Comparison of ENCODE assay signal across 30 cellular contexts in genomic region chr11:77209663-77210062, GRCh38.
"Had no signal": no experiment of that assay in that cellular context is flagged by ENCODE, and none has a peak within 500 bp of the region (broad histone marks: within the 10 kb centered on the region; RNA-seq: fewer than 3 reads in every experiment).

No MANE protein-coding gene starts in this region.

- H2AFZ ChIP-seq: parathyroid adenoma had no signal

- H3K79me2 ChIP-seq: parathyroid adenoma had no signal

- H3K9ac ChIP-seq: parathyroid adenoma had no signal

- H3K4me1 Mint-ChIP-seq: naive B cell; naive thymus-derived CD8-positive, alpha-beta T cell; nephron progenitor cell; neural crest cell had no signal

- H3K4me3 Mint-ChIP-seq: naive thymus-derived CD8-positive, alpha-beta T cell; natural killer cell treated with Interleukin-12 subunit alpha and Interleukin-12 subunit beta and Interleukin-15 and Interleukin-18, amount 100 ng/mL, for 72 hours; nephron progenitor cell; neural crest cell; stimulated activated effector memory CD8-positive, alpha-beta T cell treated with anti-CD3 and anti-CD28 coated beads, Interleukin-12 subunit alpha, Interleukin-12 subunit beta, amount 100 ng/mL, for 72 hours; stimulated activated naive B cell treated with anti-CD40 and anti-IgM and Interleukin-4, amounts not matched to agents 10 μg/mL and 1 μg/mL and 100 μg/mL, for 72 hours; stimulated activated naive CD8-positive, alpha-beta T cell treated with anti-CD3 and anti-CD28 coated beads, Interleukin-15, Interleukin-2, amounts not matched to agents 100 ng/mL and 50 ng/mL, for 24 hours had no signal

- H3K4me1 ChIP-seq: parathyroid adenoma, prostate gland, right lobe of liver, sigmoid colon, stomach, thyroid gland, upper lobe of left lung, vagina had no signal

- H3K27ac ChIP-seq: ovary, parathyroid adenoma, prostate gland, right lobe of liver, sigmoid colon, stomach, thoracic aorta, thyroid gland, tibial nerve, upper lobe of left lung, vagina had no signal

- H3K27me3 ChIP-seq: ovary, right lobe of liver, sigmoid colon, stomach, thyroid gland, tibial nerve, upper lobe of left lung, vagina had no signal

- H3K36me3 ChIP-seq: ovary, prostate gland, sigmoid colon, thoracic aorta, thyroid gland, upper lobe of left lung, vagina had no signal

- H3K4me3 ChIP-seq: ovary, prostate gland, right lobe of liver, sigmoid colon, stomach, thoracic aorta, thyroid gland, tibial nerve, upper lobe of left lung, vagina had no signal

- H3K27me3 Mint-ChIP-seq: naive thymus-derived CD8-positive, alpha-beta T cell; natural killer cell treated with Interleukin-12 subunit alpha and Interleukin-12 subunit beta and Interleukin-15 and Interleukin-18, amount 100 ng/mL, for 72 hours; stimulated activated naive CD8-positive, alpha-beta T cell treated with anti-CD3 and anti-CD28 coated beads, Interleukin-15, Interleukin-2, amounts not matched to agents 100 ng/mL and 50 ng/mL, for 24 hours had no signal

- H3K36me3 Mint-ChIP-seq: naive B cell; naive thymus-derived CD8-positive, alpha-beta T cell; natural killer cell treated with Interleukin-12 subunit alpha and Interleukin-12 subunit beta and Interleukin-15 and Interleukin-18, amount 100 ng/mL, for 72 hours; stimulated activated effector memory CD8-positive, alpha-beta T cell treated with anti-CD3 and anti-CD28 coated beads, Interleukin-12 subunit alpha, Interleukin-12 subunit beta, amount 100 ng/mL, for 72 hours; stimulated activated naive B cell treated with anti-CD40 and anti-IgM and Interleukin-4, amounts not matched to agents 10 μg/mL and 1 μg/mL and 100 μg/mL, for 72 hours had no signal

- DNase-seq: naive B cell; naive thymus-derived CD8-positive, alpha-beta T cell; nephron progenitor cell; occipital lobe; ovary; posterior cingulate gyrus; retina; right cardiac atrium; right lobe of liver; sigmoid colon; small intestine; stimulated activated CD4-positive, alpha-beta T cell treated with anti-CD3 and anti-CD28 coated beads, Interleukin-15, amount 100 ng/mL, for 24 hours; stimulated activated CD4-positive, alpha-beta T cell treated with anti-CD3 and anti-CD28 coated beads, Interleukin-2, amount 100 ng/mL, for 24 hours; stimulated activated CD4-positive, alpha-beta T cell treated with anti-CD3 and anti-CD28 coated beads, Interleukin-2, amount 100 ng/mL, for 48 hours; stimulated activated CD4-positive, alpha-beta T cell treated with anti-CD3 and anti-CD28 coated beads, Interleukin-4, amount 100 ng/mL, for 24 hours; stimulated activated naive B cell treated with anti-CD40 and anti-IgM and Interleukin-4, amounts not matched to agents 10 μg/mL and 1 μg/mL and 100 μg/mL, for 72 hours; stimulated activated naive CD4-positive, alpha-beta T cell treated with Interleukin-2 at 50 U/mL for 16 hours; stomach; thyroid gland; trophoblast cell; upper lobe of left lung had no signal

- H3K9me3 ChIP-seq: ovary, prostate gland, right lobe of liver, sigmoid colon, stomach, thoracic aorta, thyroid gland, tibial nerve, upper lobe of left lung, vagina had no signal

- H3K27ac Mint-ChIP-seq: naive thymus-derived CD8-positive, alpha-beta T cell; natural killer cell treated with Interleukin-12 subunit alpha and Interleukin-12 subunit beta and Interleukin-15 and Interleukin-18, amount 100 ng/mL, for 72 hours; nephron progenitor cell; stimulated activated effector memory CD8-positive, alpha-beta T cell treated with anti-CD3 and anti-CD28 coated beads, Interleukin-12 subunit alpha, Interleukin-12 subunit beta, amount 100 ng/mL, for 72 hours; stimulated activated naive B cell treated with anti-CD40 and anti-IgM and Interleukin-4, amounts not matched to agents 10 μg/mL and 1 μg/mL and 100 μg/mL, for 72 hours; stimulated activated naive CD8-positive, alpha-beta T cell treated with anti-CD3 and anti-CD28 coated beads, Interleukin-15, Interleukin-2, amounts not matched to agents 100 ng/mL and 50 ng/mL, for 24 hours had no signal

- H3K9me3 Mint-ChIP-seq: naive B cell; naive thymus-derived CD8-positive, alpha-beta T cell; natural killer cell treated with Interleukin-12 subunit alpha and Interleukin-12 subunit beta and Interleukin-15 and Interleukin-18, amount 100 ng/mL, for 72 hours; nephron progenitor cell; stimulated activated effector memory CD8-positive, alpha-beta T cell treated with anti-CD3 and anti-CD28 coated beads, Interleukin-12 subunit alpha, Interleukin-12 subunit beta, amount 100 ng/mL, for 72 hours; stimulated activated naive B cell treated with anti-CD40 and anti-IgM and Interleukin-4, amounts not matched to agents 10 μg/mL and 1 μg/mL and 100 μg/mL, for 72 hours; stimulated activated naive CD8-positive, alpha-beta T cell treated with anti-CD3 and anti-CD28 coated beads, Interleukin-15, Interleukin-2, amounts not matched to agents 100 ng/mL and 50 ng/mL, for 24 hours had no signal

- ATAC-seq: naive thymus-derived CD8-positive, alpha-beta T cell; natural killer cell treated with Interleukin-12 subunit alpha and Interleukin-12 subunit beta and Interleukin-15 and Interleukin-18, amount 100 ng/mL, for 72 hours; right cardiac atrium; right lobe of liver; stimulated activated effector memory CD8-positive, alpha-beta T cell treated with anti-CD3 and anti-CD28 coated beads, Interleukin-12 subunit alpha, Interleukin-12 subunit beta, amount 100 ng/mL, for 72 hours; stimulated activated naive B cell treated with anti-CD40 and anti-IgM and Interleukin-4, amounts not matched to agents 10 μg/mL and 1 μg/mL and 100 μg/mL, for 72 hours had no signal
